4 cellular contexts compared by ENCODE assay signal in genomic region chr5:101653996-101654395, GRCh38.
"Had no signal": no experiment of that assay in that cellular context is flagged by ENCODE, and none has a peak within 500 bp of the region (broad histone marks: within the 10 kb centered on the region; RNA-seq: fewer than 3 reads in every experiment).

No MANE protein-coding gene starts in this region.

- ATAC-seq: GM23338 had no signal

- H3K4me3 Mint-ChIP-seq: GM23338, H9 had no signal

- H2AFZ ChIP-seq: GM23338 had no signal

- H3K4me3 ChIP-seq: GM23338 had no signal

- H3K9me3 Mint-ChIP-seq: GM23338, H9 had no signal

- H3K4me2 ChIP-seq: GM23338 had no signal

- H3K27ac Mint-ChIP-seq: GM23338, H9 had no signal

- DNase-seq: H9, HCEC 1CT, IMR-90 had no signal
